ENCODE assay signal across 12 cellular contexts in the genomic region with DNA sequence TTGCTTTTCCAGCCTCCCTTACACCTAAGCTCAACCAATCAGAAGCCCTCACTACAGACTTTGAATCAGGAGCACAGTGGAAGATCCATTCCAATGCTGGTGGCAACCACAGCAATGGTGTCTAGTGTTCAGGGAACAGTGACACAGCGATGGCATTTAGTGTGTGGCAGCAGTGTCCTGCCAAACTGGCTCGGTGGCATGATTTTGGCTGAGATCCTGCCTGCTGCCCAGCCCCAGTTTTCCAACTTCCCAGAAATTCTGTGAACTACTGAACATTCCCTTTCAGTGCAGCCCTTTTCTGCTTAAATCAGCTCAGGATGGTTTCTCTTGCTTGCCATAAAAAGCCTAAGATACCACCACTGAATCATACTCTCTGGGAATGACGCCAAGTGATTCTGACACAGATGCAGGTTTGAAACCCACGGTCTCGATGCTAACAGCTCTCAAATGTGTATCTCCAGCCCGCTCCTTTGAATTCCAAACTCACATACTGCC. TPM values are rescaled to one million over a fixed set of nuclear protein-coding genes. Genes with fewer than 3 reads are reported as not detected.
DNase-seq lines count a peak whose midpoint lies in the region; ATAC-seq and TF ChIP-seq lines count a peak whose summit lies in the region.
"Had no signal": no experiment of that assay in that cellular context is flagged by ENCODE, and none has a peak within 500 bp of the region (broad histone marks: within the 10 kb centered on the region; RNA-seq: fewer than 3 reads in every experiment).

No MANE protein-coding gene starts in this region.

- H3K27me3 ChIP-seq in brain microvascular endothelial cell (replicated peaks) (no peaks in the 10 kb centered on the region), H7 (ENCODE audit: control insufficient read depth, insufficient read depth, low read length) (no peaks in the 10 kb centered on the region)
- H3K27me3 ChIP-seq: stomach had no signal

- H3K27ac ChIP-seq in brain microvascular endothelial cell, result no peak overlapping the region
- H3K27ac ChIP-seq: spleen had no signal

- in situ Hi-C loops in brain microvascular endothelial cell (cut with HindIII; ENCODE audit: low pct_ligation_motif_present, low sequenced_read_pairs), result no loop called here

- CTCF ChIA-PET in AG04449 (lab: Yijun Ruan, JAX), result interaction anchor here (0.7 to 3.0 kb wide), 6 partner anchors 9 to 71 kb away, joined by 3 to 11 read pairs (median 3); a partner anchor contains a TSS

- H3K4me3 ChIP-seq in AG04449 (ENCODE audit: low read depth, low read length) (no peak overlapping the region), brain microvascular endothelial cell (ENCODE audit: low read depth, low read length) (no peak overlapping the region), H7 (ENCODE audit: insufficient read depth, low read depth, low read length) (no peak overlapping the region)
- H3K4me3 ChIP-seq: lung, spleen, stomach had no signal

- POLR2A ChIA-PET in AG04449 (lab: Yijun Ruan, JAX), result interaction anchor here (0.7 to 1.2 kb wide), 4 partner anchors 9 to 421 kb away, joined by 3 to 10 read pairs (median 4); a partner anchor contains a TSS

- TF ChIP-seq CTCF in AG04449 (IDR thresholded peaks at IDR 0.05; ENCODE audit: insufficient read depth, low read length, missing control alignments) (no peak), brain microvascular endothelial cell (IDR thresholded peaks at IDR 0.05; ENCODE audit: low read depth, low read length, missing control alignments) (no peak)

- DNase-seq in AG04449 (ENCODE audit: low read depth, low spot score), result peak; percentile 79
- DNase-seq in HT1080 (ENCODE audit: low read depth), result peak; percentile 77
- peak; percentile 90 for DNase-seq in brain microvascular endothelial cell
- DNase-seq in left lobe of liver (ENCODE audit: low spot score), result peak; percentile 67
- no peak for DNase-seq in H7
- no peak for DNase-seq in stimulated activated CD4-positive, alpha-beta T cell treated with anti-CD3 and anti-CD28 coated beads, Interleukin-2, amount 100 ng/mL, for 48 hours
- DNase-seq: activated T-cell treated with anti-CD3 and anti-CD28 coated beads, Interleukin-2, amount 50 U/mL, for 1 hour; spleen; stomach had no signal

- ATAC-seq in left lobe of liver, result peak; percentile 28
- no peak for ATAC-seq in GM21786 (IDR thresholded peaks at IDR 0.05; ENCODE audit: unreplicated experiment)
- ATAC-seq in HG02642 (IDR thresholded peaks at IDR 0.05; ENCODE audit: poor library complexity, unreplicated experiment), result no peak

- no peaks in the 10 kb centered on the region for H3K36me3 ChIP-seq in brain microvascular endothelial cell (replicated peaks)
- no peaks in the 10 kb centered on the region for H3K36me3 ChIP-seq in H7 (replicated peaks; ENCODE audit: control insufficient read depth, insufficient read depth, low read length)
- H3K36me3 ChIP-seq: spleen, stomach had no signal

RNA-seq across cellular contexts. Expression of a gene that starts 8.8 kb away (rescaled TPM):
- total RNA-seq in HT1080 (2014; rRNA removed; shearing (Covaris generic)), result 1.7 and 2.2 TPM in 2 replicates
- 1.9 TPM in 2 replicates for polyA plus RNA-seq in HT1080 (2015; cell fraction: cytosol; rRNA removed)
- 5.1 and 6.7 TPM in 2 replicates for polyA plus RNA-seq in HT1080 (2015; cell fraction: nucleus; rRNA removed)
- 16.7 TPM for total RNA-seq in left lobe of liver
- total RNA-seq in H7 (2014; rRNA removed; shearing (Covaris generic)), result 95.1 and 107 TPM in 2 replicates

RNA-seq across cellular contexts. Expression of a gene that starts 50.6 kb away (rescaled TPM):
- 1.2 and 1.4 TPM in 2 replicates for total RNA-seq in HT1080 (2014; rRNA removed; shearing (Covaris generic))
- polyA plus RNA-seq in HT1080 (2015; cell fraction: cytosol; rRNA removed), result 0.43 and 0.85 TPM in 2 replicates
- 0.48 and 1.3 TPM in 2 replicates for polyA plus RNA-seq in HT1080 (2015; cell fraction: nucleus; rRNA removed)
- total RNA-seq in left lobe of liver, result 70.9 TPM
- 0.24 and 0.37 TPM in 2 replicates for total RNA-seq in H7 (2014; rRNA removed; shearing (Covaris generic))

RNA-seq across cellular contexts. Expression of a gene that starts 55.9 kb away (rescaled TPM):
- total RNA-seq in HT1080 (2014; rRNA removed; shearing (Covaris generic)), result 4.3 and 5.6 TPM in 2 replicates
- 1.4 TPM in 2 replicates for polyA plus RNA-seq in HT1080 (2015; cell fraction: cytosol; rRNA removed)
- polyA plus RNA-seq in HT1080 (2015; cell fraction: nucleus; rRNA removed), result 1.9 TPM in 2 replicates
- 0.15 TPM for total RNA-seq in left lobe of liver
- 7.8 and 9.9 TPM in 2 replicates for total RNA-seq in H7 (2014; rRNA removed; shearing (Covaris generic))

Comparison
In these comparisons a context has a peak if more than half of its experiments do, and no peak if none do; other contexts are left out.
1. DNase-seq: peak in AG04449 (single experiment), HT1080 (single experiment), brain microvascular endothelial cell (single experiment) and left lobe of liver (single experiment); none in H7 (single experiment) and stimulated activated CD4-positive, alpha-beta T cell treated with anti-CD3 and anti-CD28 coated beads, Interleukin-2, amount 100 ng/mL, for 48 hours (0 of 2).
2. RNA of a gene that starts 50.6 kb away (total RNA-seq): 70.9 TPM in left lobe of liver (single experiment); 1.2 to 1.4 TPM in HT1080 and 0.24 to 0.37 TPM in H7; every median in the first group is over 10 times any median in the second.